In genomic region chr7:51665045-51665785, GRCh38 we compare ENCODE assay signal across 22 cellular contexts.
DNase-seq lines count a peak whose midpoint lies in the region; FAIRE-seq and TF ChIP-seq lines count a peak whose summit lies in the region.
"Had no signal": no experiment of that assay in that cellular context is flagged by ENCODE, and none has a peak within 500 bp of the region (broad histone marks: within the 10 kb centered on the region; RNA-seq: fewer than 3 reads in every experiment).

No MANE protein-coding gene starts in this region.

- H3K27me3 Mint-ChIP-seq in MCF 10A (ENCODE audit: insufficient read depth, unreplicated experiment), result peaks cover 93% of the 10 kb centered on the region
- peaks cover 12% of the 10 kb centered on the region for H3K27me3 Mint-ChIP-seq in nephron progenitor cell (ENCODE audit: low read depth, poor library complexity)
- H3K27me3 Mint-ChIP-seq in progenitor cell of endocrine pancreas, result peaks cover 9% of the 10 kb centered on the region
- H3K27me3 Mint-ChIP-seq: B cell; CD4-positive, CD25-positive, alpha-beta regulatory T cell had no signal

- H2BK12ac ChIP-seq in H1 (ENCODE audit: low read depth, low read length), result no peak overlapping the region

- H3K23ac ChIP-seq in H1 (ENCODE audit: insufficient read length), result no peak overlapping the region

- H4K5ac ChIP-seq in H1 (ENCODE audit: insufficient read length, low read depth, low read length), result no peak overlapping the region

- H3K27ac Mint-ChIP-seq in MCF 10A (ENCODE audit: low read depth, unreplicated experiment) (no peak overlapping the region), nephron progenitor cell (peak overlapping the region; percentile 21), progenitor cell of endocrine pancreas (no peak overlapping the region)
- H3K27ac Mint-ChIP-seq: B cell; CD4-positive, CD25-positive, alpha-beta regulatory T cell; HFFc6 had no signal

- whole genome bisulfite sequencing in mammary epithelial cell (ENCODE audit: low coverage, missing lambda C conversion rate), result 47% methylated on average over 7 of the region's 7 CpGs
- WGBS in H1 (ENCODE audit: extremely low coverage in 1 of 2, insufficient coverage in 1 of 2, insufficient read length in 1 of 2, insufficient replicate concordance in 2 of 2, low coverage in 1 of 2, low lambda C conversion rate in 2 of 2, missing lambda C conversion rate in 1 of 2), 2 experiments, result 82% methylated on average over 7 of the region's 7 CpGs; no CpG with 5 or more reads in 1 of the 2 experiments

- H3K9me3 Mint-ChIP-seq in MCF 10A (ENCODE audit: unreplicated experiment) (no peaks in the 10 kb centered on the region), nephron progenitor cell (no peaks in the 10 kb centered on the region), progenitor cell of endocrine pancreas (ENCODE audit: low read depth) (no peaks in the 10 kb centered on the region)

- TF ChIP-seq POLR2A in H1 (IDR thresholded peaks at IDR 0.05; ENCODE audit: control extremely low read depth in 1 of 2, low read depth in 2 of 2, low read length in 2 of 2), result no peak

- BruUV-seq in MCF 10A (replicated peaks; lab: Mats Ljungman, UMichigan), result no TSS peak
- no TSS peak for BruUV-seq in mammary epithelial cell (replicated peaks; lab: Mats Ljungman, UMichigan)

- H3K4me1 ChIP-seq in mammary epithelial cell (ENCODE audit: insufficient read depth, low read length) (no peaks in the 10 kb centered on the region), H1 (replicated peaks in 1 of 4; ENCODE audit: control insufficient read depth in 3 of 4, insufficient read depth in 4 of 4, low read length in 3 of 4) (peaks cover 0 to 4% (median 0%) of the 10 kb centered on the region in 4 experiments; a peak in 2 of 7 replicates)
- H3K4me1 ChIP-seq: SJSA1 had no signal

- H3K9ac ChIP-seq in mammary epithelial cell (ENCODE audit: insufficient read depth, low read length), result no peak overlapping the region
- H3K9ac ChIP-seq in H1 (replicated peaks in 1 of 4; ENCODE audit: extremely low read depth in 1 of 4, low read depth in 3 of 4, low read length in 3 of 4), result no peak overlapping the region

- peak; percentile 39 for DNase-seq in MCF 10A (ENCODE audit: unreplicated experiment)
- no peak for DNase-seq in mammary epithelial cell
- DNase-seq in H1 (ENCODE audit: low read depth in 1 of 2, low spot score in 2 of 2), result no peak
- no peak for DNase-seq in nephron progenitor cell
- no peak for DNase-seq in dedifferentiated amniotic fluid mesenchymal stem cell (ENCODE audit: extremely low spot score)
- no peak for DNase-seq in progenitor cell of endocrine pancreas (ENCODE audit: low spot score, unreplicated experiment)
- DNase-seq in NCI-H1694 (lab: John Stamatoyannopoulos, UW), result no peak
- no peak for DNase-seq in stimulated activated CD8-positive, alpha-beta memory T cell treated with anti-CD3 and anti-CD28 coated beads, Interleukin-4, amount 100 ng/mL, for 48 hours
- DNase-seq: 8988T; CD4-positive, CD25-positive, alpha-beta regulatory T cell; COR-L47; DMS 273 treated with DMSO at 0.1 percent for 48 hours; DND-41; H7; HFFc6; KG1; NCI-H1092 treated with DMSO at 0.1 percent for 48 hours; NCI-H1694 treated with DMSO at 0.1 percent for 48 hours; NCI-H2107; NCI-H2227 treated with DMSO at 0.1 percent for 48 hours had no signal

- H4K8ac ChIP-seq in H1 (ENCODE audit: extremely low read depth, insufficient read depth, low read length), result no peak overlapping the region

- H3K27me3 ChIP-seq in mammary epithelial cell (ENCODE audit: insufficient read depth, low read length) (no peaks in the 10 kb centered on the region), H1 (replicated peaks in 1 of 4; ENCODE audit: control insufficient read depth in 3 of 4, extremely low read depth in 1 of 4, insufficient read depth in 3 of 4, low read length in 3 of 4) (no peaks in the 10 kb centered on the region; a peak in 2 of 7 replicates)
- H3K27me3 ChIP-seq: SJSA1 had no signal

- no peak for TF ChIP-seq EP300 in H1 (IDR thresholded peaks at IDR 0.05; ENCODE audit: borderline replicate concordance in 1 of 2, low read depth in 2 of 2, low read length in 2 of 2)

- H2BK20ac ChIP-seq in H1 (ENCODE audit: low read length), result no peak overlapping the region

- no peak overlapping the region for H3K27ac ChIP-seq in mammary epithelial cell (ENCODE audit: insufficient read depth, low read depth, low read length)
- no peak overlapping the region for H3K27ac ChIP-seq in H1 (ENCODE audit: low read depth, low read length)
- H3K27ac ChIP-seq: SJSA1 had no signal

- H4K20me1 ChIP-seq in mammary epithelial cell (ENCODE audit: insufficient read depth, low read length) (no peaks in the 10 kb centered on the region), H1 (replicated peaks in 1 of 2; ENCODE audit: control insufficient read depth in 1 of 2, insufficient read depth in 2 of 2, low read length in 2 of 2) (no peaks in the 10 kb centered on the region)

- dilution Hi-C loops in mammary epithelial cell (cut with HindIII; ENCODE audit: low sequenced_read_pairs), result no loop called here

- no peak overlapping the region for H2BK15ac ChIP-seq in H1 (ENCODE audit: low read length)

- no peak overlapping the region for H3K14ac ChIP-seq in H1 (ENCODE audit: insufficient read length)

- H2BK120ac ChIP-seq in H1 (replicated peaks; ENCODE audit: low read depth, low read length), result no peak overlapping the region

- no peak for TF ChIP-seq RAD21 in H1 (IDR thresholded peaks at IDR 0.05 in 1 of 2, conservative IDR thresholded peaks at IDR 0.05 in 1 of 2; ENCODE audit: low read depth in 2 of 2, low read length in 2 of 2)

- H2AFZ ChIP-seq in mammary epithelial cell (ENCODE audit: low read depth, low read length), result no peak overlapping the region
- no peak overlapping the region for H2AFZ ChIP-seq in H1 (ENCODE audit: low read length)

- no peak overlapping the region for H3K4ac ChIP-seq in H1 (replicated peaks; ENCODE audit: insufficient read length, low read depth, low read length)

- FAIRE-seq in H1 (lab: Jason Lieb, UNC), result peak; percentile 28

- no peaks in the 10 kb centered on the region for H3K23me2 ChIP-seq in H1 (ENCODE audit: low read depth, low read length)

- no peak overlapping the region for H4K91ac ChIP-seq in H1 (replicated peaks; ENCODE audit: insufficient read length, low read length)

- no peaks in the 10 kb centered on the region for H3K36me3 ChIP-seq in mammary epithelial cell (ENCODE audit: insufficient read depth, low read length)
- no peaks in the 10 kb centered on the region for H3K36me3 ChIP-seq in H1 (ENCODE audit: control insufficient read depth in 2 of 4, insufficient read depth in 4 of 4, low read length in 3 of 4)
- H3K36me3 ChIP-seq: SJSA1 had no signal

- no peaks in the 10 kb centered on the region for H3K4me1 Mint-ChIP-seq in MCF 10A (ENCODE audit: insufficient read depth, unreplicated experiment)
- H3K4me1 Mint-ChIP-seq in nephron progenitor cell, result peaks cover 5% of the 10 kb centered on the region
- H3K4me1 Mint-ChIP-seq in progenitor cell of endocrine pancreas (ENCODE audit: low read depth), result peaks cover 10% of the 10 kb centered on the region
- H3K4me1 Mint-ChIP-seq: B cell; CD4-positive, CD25-positive, alpha-beta regulatory T cell had no signal

- H3K4me2 ChIP-seq in mammary epithelial cell (ENCODE audit: insufficient read depth, low read depth, low read length) (no peak overlapping the region), H1 (ENCODE audit: insufficient read depth in 1 of 2, low read depth in 2 of 2, low read length in 2 of 2) (no peak overlapping the region)

- H3K4me3 ChIP-seq in mammary epithelial cell (replicated peaks in 1 of 3; ENCODE audit: insufficient read depth in 1 of 3, low read depth in 2 of 3, low read length in 3 of 3) (no peak overlapping the region), H1 (ENCODE audit: extremely low read depth in 1 of 4, insufficient read depth in 2 of 4, low read depth in 3 of 4, low read length in 4 of 4) (no peak overlapping the region)
- H3K4me3 ChIP-seq: SJSA1 had no signal

- H3K9me3 ChIP-seq in mammary epithelial cell (replicated peaks; ENCODE audit: insufficient read depth, low read length) (peaks cover 12% of the 10 kb centered on the region), H1 (ENCODE audit: insufficient read depth in 2 of 2, low read depth in 1 of 2, low read length in 1 of 2) (no peaks in the 10 kb centered on the region)
- H3K9me3 ChIP-seq: SJSA1 had no signal

- TF ChIP-seq CTCF in MCF 10A (IDR thresholded peaks at IDR 0.05; ENCODE audit: unreplicated experiment), result no peak
- no peak for TF ChIP-seq CTCF in mammary epithelial cell (conservative IDR thresholded peaks at IDR 0.05 in 1 of 2, IDR thresholded peaks at IDR 0.05 in 1 of 2; ENCODE audit: extremely low read depth in 1 of 2, insufficient read depth in 1 of 2, low read depth in 1 of 2, low read length in 2 of 2)
- TF ChIP-seq CTCF in H1 (IDR thresholded peaks at IDR 0.05; ENCODE audit: control extremely low read depth in 1 of 3, insufficient read depth in 1 of 3, low read depth in 1 of 3, low read length in 3 of 3), result no peak
- TF ChIP-seq CTCF in nephron progenitor cell (IDR thresholded peaks at IDR 0.05), result no peak
- no peak for TF ChIP-seq CTCF in progenitor cell of endocrine pancreas (IDR thresholded peaks at IDR 0.05; ENCODE audit: unreplicated experiment)

- H3K36me3 Mint-ChIP-seq in MCF 10A (ENCODE audit: insufficient read depth, unreplicated experiment) (no peaks in the 10 kb centered on the region), nephron progenitor cell (ENCODE audit: low read depth) (no peaks in the 10 kb centered on the region), progenitor cell of endocrine pancreas (ENCODE audit: insufficient read depth) (no peaks in the 10 kb centered on the region)
- H3K36me3 Mint-ChIP-seq: CD4-positive, CD25-positive, alpha-beta regulatory T cell had no signal

- POLR2A ChIA-PET in MCF 10A (lab: Yijun Ruan, JAX), result interaction anchor here (0.7 kb wide), 1 partner anchor 49 kb away, joined by 4 read pairs; no protein-coding TSS in a partner anchor
- POLR2A ChIA-PET in H1 (lab: Charles Lee; ENCODE audit: partially characterized antibody), result no interaction called here

- no peaks in the 10 kb centered on the region for H3K79me1 ChIP-seq in H1 (ENCODE audit: low read depth, low read length)

- no peak overlapping the region for H3K56ac ChIP-seq in H1 (replicated peaks; ENCODE audit: insufficient read length, low read depth, low read length)

- H3K79me2 ChIP-seq in mammary epithelial cell (ENCODE audit: insufficient read depth, low read length) (no peaks in the 10 kb centered on the region), H1 (ENCODE audit: control insufficient read depth in 1 of 2, insufficient read depth in 2 of 2, low read length in 2 of 2) (no peaks in the 10 kb centered on the region)

- intact Hi-C loops in MCF 10A (cut with micrococcal nuclease), result no loop called here
- intact Hi-C loops in mammary epithelial cell (cut with micrococcal nuclease), result no loop called here

- no peak overlapping the region for H3K18ac ChIP-seq in H1 (ENCODE audit: extremely low read depth, low read length)

- H3K4me3 Mint-ChIP-seq in MCF 10A (ENCODE audit: unreplicated experiment) (no peak overlapping the region), nephron progenitor cell (no peak overlapping the region), progenitor cell of endocrine pancreas (ENCODE audit: low read depth) (no peak overlapping the region)
- H3K4me3 Mint-ChIP-seq: B cell; CD4-positive, CD25-positive, alpha-beta regulatory T cell; HFFc6 had no signal

- in situ Hi-C loops in mammary epithelial cell (cut with MboI; ENCODE audit: low sequenced_read_pairs in 2 of 2), result no loop called here

- CTCF ChIA-PET in MCF 10A (lab: Yijun Ruan, JAX), result interaction anchor here (0.6 kb wide), 1 partner anchor 176 kb away, joined by 3 read pairs; no protein-coding TSS in a partner anchor
- CTCF ChIA-PET in mammary epithelial cell (lab: Charles Lee; ENCODE audit: low non-redundant PET), result no interaction called here
- CTCF ChIA-PET in H1 (lab: Charles Lee; ENCODE audit: partially characterized antibody), result interaction anchor here (1.4 to 1.5 kb wide), 2 partner anchors 12 to 235 kb away, joined by 4 to 5 read pairs; no protein-coding TSS in a partner anchor

- no peak overlapping the region for H2BK5ac ChIP-seq in H1 (ENCODE audit: low read depth, low read length)

- no peak overlapping the region for H2AK5ac ChIP-seq in H1 (ENCODE audit: low read depth, low read length)
